Comparison of ENCODE assay signal across 1 cellular context in the genomic region with DNA sequence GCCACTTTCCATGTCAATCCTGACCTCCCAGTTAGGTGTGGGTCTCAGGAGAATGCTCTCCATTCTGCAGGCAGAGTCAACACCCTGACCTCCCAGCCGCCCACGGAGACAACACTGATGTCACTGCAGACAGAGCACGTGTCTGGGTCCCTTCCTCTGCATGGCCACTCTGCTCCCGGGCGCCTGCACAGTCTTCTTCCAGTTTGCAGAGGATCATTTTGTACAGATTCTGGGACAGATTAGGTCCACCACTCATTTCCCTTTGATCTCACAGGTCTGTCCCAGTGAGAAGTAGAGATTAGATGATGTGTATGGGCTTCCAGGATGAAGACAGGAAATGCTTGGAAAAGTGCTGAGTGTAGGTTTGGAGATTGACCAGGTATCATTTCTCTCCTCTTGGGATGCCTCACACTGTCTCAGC.
A peak's percentile ranks its signal among the peaks of the same experiment; 100 is the strongest.
TF ChIP-seq lines count a peak whose summit lies in the region.

No MANE protein-coding gene starts in this region.

TF ChIP-seq in HepG2, 621 proteins besides CTCF, POLR2A, EP300 and RAD21 (continued from another document and continues in another):
- TF ChIP-seq ZBTB49 (CRISPR knock-in tag; IDR thresholded peaks at IDR 0.05; ENCODE audit: borderline replicate concordance) (no peak), ZKSCAN1 (IDR thresholded peaks at IDR 0.05; ENCODE audit: low read length) (no peak), KDM5B (CRISPR knock-in tag; IDR thresholded peaks at IDR 0.05; ENCODE audit: borderline replicate concordance) (peak; percentile 68; the same call in 1 of the 2 replicates), TBL1XR1 (IDR thresholded peaks at IDR 0.05; ENCODE audit: borderline replicate concordance, low read length, partially characterized antibody) (no peak), HOXA5 (CRISPR knock-in tag; IDR thresholded peaks at IDR 0.05) (peak; percentile 48; the same call in 1 of the 2 replicates), ONECUT2 (CRISPR knock-in tag; IDR thresholded peaks at IDR 0.05) (no peak), ZNF672 (CRISPR knock-in tag; IDR thresholded peaks at IDR 0.05) (no peak), ZNF615 (CRISPR knock-in tag; IDR thresholded peaks at IDR 0.05; ENCODE audit: borderline replicate concordance) (no peak), SNAPC5 (CRISPR knock-in tag; IDR thresholded peaks at IDR 0.05; ENCODE audit: borderline replicate concordance) (no peak), BRF2 (CRISPR knock-in tag; IDR thresholded peaks at IDR 0.05) (no peak), ZNF256 (CRISPR knock-in tag; conservative IDR thresholded peaks at IDR 0.05) (no peak), ZNF558 (CRISPR knock-in tag; IDR thresholded peaks at IDR 0.05; ENCODE audit: borderline replicate concordance) (no peak), ZNF337 (CRISPR knock-in tag; IDR thresholded peaks at IDR 0.05; ENCODE audit: borderline replicate concordance, low read depth) (0 out of 2 replicates have a peak, but pooled peaks have one; percentile 13), ZNF484 (CRISPR knock-in tag; IDR thresholded peaks at IDR 0.05; ENCODE audit: borderline replicate concordance, low read depth) (no peak), SPEN (CRISPR knock-in tag; IDR thresholded peaks at IDR 0.05; ENCODE audit: low read depth) (no peak), ZNF333 (CRISPR knock-in tag; IDR thresholded peaks at IDR 0.05; ENCODE audit: borderline replicate concordance) (no peak), RARA (CRISPR knock-in tag; IDR thresholded peaks at IDR 0.05) (peak; percentile 75), TRIM24 (CRISPR knock-in tag; IDR thresholded peaks at IDR 0.05) (no peak), FOXK1 (CRISPR knock-in tag; IDR thresholded peaks at IDR 0.05; ENCODE audit: borderline replicate concordance, low read depth) (peak; percentile 41; the same call in 1 of the 2 replicates), CSRNP1 (CRISPR knock-in tag; IDR thresholded peaks at IDR 0.05) (no peak), ZNF441 (CRISPR knock-in tag; IDR thresholded peaks at IDR 0.05; ENCODE audit: borderline replicate concordance) (peak; percentile 84; the same call in 1 of the 2 replicates), DDIT3 (CRISPR knock-in tag; IDR thresholded peaks at IDR 0.05) (no peak), TP53 (CRISPR knock-in tag; conservative IDR thresholded peaks at IDR 0.05) (no peak), SRF (IDR thresholded peaks at IDR 0.05; ENCODE audit: low read depth, low read length) (no peak), RNF219 (CRISPR knock-in tag; IDR thresholded peaks at IDR 0.05) (0 out of 2 replicates have a peak, but pooled peaks have one; percentile 60), SAFB2 (CRISPR knock-in tag; IDR thresholded peaks at IDR 0.05; ENCODE audit: borderline replicate concordance, low read depth) (no peak), ZNF280B (CRISPR knock-in tag; IDR thresholded peaks at IDR 0.05; ENCODE audit: borderline replicate concordance) (peak; percentile 70; the same call in 1 of the 2 replicates), MBD4 (IDR thresholded peaks at IDR 0.05; ENCODE audit: borderline replicate concordance, low read length) (no peak), ARNT (IDR thresholded peaks at IDR 0.05) (no peak), ZNF562 (CRISPR knock-in tag; IDR thresholded peaks at IDR 0.05; ENCODE audit: borderline replicate concordance) (peak; percentile 37; the same call in 1 of the 2 replicates), HOXA3 (CRISPR knock-in tag; IDR thresholded peaks at IDR 0.05) (peak; percentile 42; the same call in 1 of the 2 replicates), PRPF4 (IDR thresholded peaks at IDR 0.05; ENCODE audit: low read depth, low read length, poor library complexity, severe bottlenecking) (no peak), NR1H2 (CRISPR knock-in tag; IDR thresholded peaks at IDR 0.05; ENCODE audit: borderline replicate concordance, low read depth) (no peak), KMT2A (CRISPR knock-in tag; IDR thresholded peaks at IDR 0.05) (no peak), ZNF713 (CRISPR knock-in tag; IDR thresholded peaks at IDR 0.05) (no peak), ZFX (CRISPR knock-in tag; IDR thresholded peaks at IDR 0.05; ENCODE audit: low read depth) (peak; percentile 40), HDAC6 (IDR thresholded peaks at IDR 0.05; ENCODE audit: low read depth, low read length) (no peak), TEAD2 (CRISPR knock-in tag; IDR thresholded peaks at IDR 0.05) (no peak), ZNF850 (CRISPR knock-in tag; conservative IDR thresholded peaks at IDR 0.05) (no peak), YEATS2 (CRISPR knock-in tag; IDR thresholded peaks at IDR 0.05; ENCODE audit: borderline replicate concordance) (peak; percentile 28; the same call in 1 of the 2 replicates), KAT7 (CRISPR knock-in tag; IDR thresholded peaks at IDR 0.05; ENCODE audit: borderline replicate concordance) (0 out of 2 replicates have a peak, but pooled peaks have one; percentile 17), REPIN1 (CRISPR knock-in tag; IDR thresholded peaks at IDR 0.05; ENCODE audit: borderline replicate concordance, low read depth) (no peak), FIP1L1 (IDR thresholded peaks at IDR 0.05; ENCODE audit: borderline replicate concordance, insufficient read depth, low read depth, low read length) (no peak), THYN1 (CRISPR knock-in tag; IDR thresholded peaks at IDR 0.05; ENCODE audit: borderline replicate concordance, low read depth) (no peak), CREM (IDR thresholded peaks at IDR 0.05) (no peak), CREM (CRISPR knock-in tag; IDR thresholded peaks at IDR 0.05) (no peak), ZNF569 (CRISPR knock-in tag; IDR thresholded peaks at IDR 0.05; ENCODE audit: borderline replicate concordance) (no peak), STAT5B (CRISPR knock-in tag; IDR thresholded peaks at IDR 0.05) (no peak), NFIC (IDR thresholded peaks at IDR 0.05; ENCODE audit: low read length) (no peak), SP140L (CRISPR knock-in tag; IDR thresholded peaks at IDR 0.05; ENCODE audit: borderline replicate concordance) (no peak), ZNF446 (CRISPR knock-in tag; IDR thresholded peaks at IDR 0.05) (no peak), ZNF460 (CRISPR knock-in tag; IDR thresholded peaks at IDR 0.05; ENCODE audit: borderline replicate concordance) (no peak), DNMT1 (CRISPR knock-in tag; IDR thresholded peaks at IDR 0.05) (no peak), ARHGAP35 (CRISPR knock-in tag; IDR thresholded peaks at IDR 0.05; ENCODE audit: borderline replicate concordance) (no peak), ZNF530 (CRISPR knock-in tag; IDR thresholded peaks at IDR 0.05; ENCODE audit: low read depth) (no peak), ELF1 (CRISPR knock-in tag; IDR thresholded peaks at IDR 0.05) (no peak), MXD4 (CRISPR knock-in tag; IDR thresholded peaks at IDR 0.05) (no peak; the same call in 1 of the 2 replicates)
- TF ChIP-seq, protein P1, sequence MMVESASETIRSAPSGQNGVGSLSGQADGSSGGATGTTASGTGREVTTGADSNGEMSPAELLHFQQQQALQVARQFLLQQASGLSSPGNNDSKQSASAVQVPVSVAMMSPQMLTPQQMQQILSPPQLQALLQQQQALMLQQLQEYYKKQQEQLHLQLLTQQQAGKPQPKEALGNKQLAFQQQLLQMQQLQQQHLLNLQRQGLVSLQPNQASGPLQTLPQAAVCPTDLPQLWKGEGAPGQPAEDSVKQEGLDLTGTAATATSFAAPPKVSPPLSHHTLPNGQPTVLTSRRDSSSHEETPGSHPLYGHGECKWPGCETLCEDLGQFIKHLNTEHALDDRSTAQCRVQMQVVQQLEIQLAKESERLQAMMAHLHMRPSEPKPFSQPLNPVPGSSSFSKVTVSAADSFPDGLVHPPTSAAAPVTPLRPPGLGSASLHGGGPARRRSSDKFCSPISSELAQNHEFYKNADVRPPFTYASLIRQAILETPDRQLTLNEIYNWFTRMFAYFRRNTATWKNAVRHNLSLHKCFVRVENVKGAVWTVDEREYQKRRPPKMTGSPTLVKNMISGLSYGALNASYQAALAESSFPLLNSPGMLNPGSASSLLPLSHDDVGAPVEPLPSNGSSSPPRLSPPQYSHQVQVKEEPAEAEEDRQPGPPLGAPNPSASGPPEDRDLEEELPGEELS (CRISPR knock-in tag; IDR thresholded peaks at IDR 0.05), result peak; percentile 65; the same call in 1 of the 2 replicates
- TF ChIP-seq, protein P2, sequence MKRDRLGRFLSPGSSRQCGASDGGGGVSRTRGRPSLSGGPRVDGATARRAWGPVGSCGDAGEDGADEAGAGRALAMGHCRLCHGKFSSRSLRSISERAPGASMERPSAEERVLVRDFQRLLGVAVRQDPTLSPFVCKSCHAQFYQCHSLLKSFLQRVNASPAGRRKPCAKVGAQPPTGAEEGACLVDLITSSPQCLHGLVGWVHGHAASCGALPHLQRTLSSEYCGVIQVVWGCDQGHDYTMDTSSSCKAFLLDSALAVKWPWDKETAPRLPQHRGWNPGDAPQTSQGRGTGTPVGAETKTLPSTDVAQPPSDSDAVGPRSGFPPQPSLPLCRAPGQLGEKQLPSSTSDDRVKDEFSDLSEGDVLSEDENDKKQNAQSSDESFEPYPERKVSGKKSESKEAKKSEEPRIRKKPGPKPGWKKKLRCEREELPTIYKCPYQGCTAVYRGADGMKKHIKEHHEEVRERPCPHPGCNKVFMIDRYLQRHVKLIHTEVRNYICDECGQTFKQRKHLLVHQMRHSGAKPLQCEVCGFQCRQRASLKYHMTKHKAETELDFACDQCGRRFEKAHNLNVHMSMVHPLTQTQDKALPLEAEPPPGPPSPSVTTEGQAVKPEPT (CRISPR knock-in tag; IDR thresholded peaks at IDR 0.05; ENCODE audit: low read depth), result peak; percentile 46; the same call in 1 of the 2 replicates
